In the genomic region with DNA sequence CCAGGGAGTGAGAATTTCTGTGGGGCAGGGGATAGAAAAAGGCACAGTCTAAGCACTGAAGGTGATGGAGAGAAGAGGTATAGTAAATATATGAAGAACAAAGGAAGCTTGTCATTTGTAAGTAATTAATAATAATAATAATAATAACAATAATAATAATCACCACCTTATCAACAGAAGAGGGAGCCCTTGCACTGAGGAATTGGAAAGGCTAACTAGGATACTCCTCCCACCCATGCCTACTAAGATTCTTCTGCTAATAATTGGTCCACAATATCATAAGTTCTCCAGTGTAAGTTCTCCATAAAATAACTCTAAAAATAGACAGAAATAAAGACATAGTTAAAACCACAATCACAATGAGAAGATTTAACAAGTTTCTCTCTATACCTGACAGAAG, we compare ENCODE assay signal across 1 cellular context.
TF ChIP-seq lines count a peak whose summit lies in the region.

No MANE protein-coding gene starts in this region.

TF ChIP-seq in WTC11, 78 proteins besides CTCF, POLR2A, EP300 and RAD21 (continued from another document):
- TF ChIP-seq, protein P1, sequence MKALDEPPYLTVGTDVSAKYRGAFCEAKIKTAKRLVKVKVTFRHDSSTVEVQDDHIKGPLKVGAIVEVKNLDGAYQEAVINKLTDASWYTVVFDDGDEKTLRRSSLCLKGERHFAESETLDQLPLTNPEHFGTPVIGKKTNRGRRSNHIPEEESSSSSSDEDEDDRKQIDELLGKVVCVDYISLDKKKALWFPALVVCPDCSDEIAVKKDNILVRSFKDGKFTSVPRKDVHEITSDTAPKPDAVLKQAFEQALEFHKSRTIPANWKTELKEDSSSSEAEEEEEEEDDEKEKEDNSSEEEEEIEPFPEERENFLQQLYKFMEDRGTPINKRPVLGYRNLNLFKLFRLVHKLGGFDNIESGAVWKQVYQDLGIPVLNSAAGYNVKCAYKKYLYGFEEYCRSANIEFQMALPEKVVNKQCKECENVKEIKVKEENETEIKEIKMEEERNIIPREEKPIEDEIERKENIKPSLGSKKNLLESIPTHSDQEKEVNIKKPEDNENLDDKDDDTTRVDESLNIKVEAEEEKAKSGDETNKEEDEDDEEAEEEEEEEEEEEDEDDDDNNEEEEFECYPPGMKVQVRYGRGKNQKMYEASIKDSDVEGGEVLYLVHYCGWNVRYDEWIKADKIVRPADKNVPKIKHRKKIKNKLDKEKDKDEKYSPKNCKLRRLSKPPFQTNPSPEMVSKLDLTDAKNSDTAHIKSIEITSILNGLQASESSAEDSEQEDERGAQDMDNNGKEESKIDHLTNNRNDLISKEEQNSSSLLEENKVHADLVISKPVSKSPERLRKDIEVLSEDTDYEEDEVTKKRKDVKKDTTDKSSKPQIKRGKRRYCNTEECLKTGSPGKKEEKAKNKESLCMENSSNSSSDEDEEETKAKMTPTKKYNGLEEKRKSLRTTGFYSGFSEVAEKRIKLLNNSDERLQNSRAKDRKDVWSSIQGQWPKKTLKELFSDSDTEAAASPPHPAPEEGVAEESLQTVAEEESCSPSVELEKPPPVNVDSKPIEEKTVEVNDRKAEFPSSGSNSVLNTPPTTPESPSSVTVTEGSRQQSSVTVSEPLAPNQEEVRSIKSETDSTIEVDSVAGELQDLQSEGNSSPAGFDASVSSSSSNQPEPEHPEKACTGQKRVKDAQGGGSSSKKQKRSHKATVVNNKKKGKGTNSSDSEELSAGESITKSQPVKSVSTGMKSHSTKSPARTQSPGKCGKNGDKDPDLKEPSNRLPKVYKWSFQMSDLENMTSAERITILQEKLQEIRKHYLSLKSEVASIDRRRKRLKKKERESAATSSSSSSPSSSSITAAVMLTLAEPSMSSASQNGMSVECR (CRISPR knock-in tag; IDR thresholded peaks at IDR 0.05; ENCODE audit: borderline replicate concordance): no peak
- no peak for TF ChIP-seq FOXP1 (CRISPR knock-in tag; IDR thresholded peaks at IDR 0.05; ENCODE audit: borderline replicate concordance)
